ENCODE assay signal across 8 cellular contexts in the genomic region with DNA sequence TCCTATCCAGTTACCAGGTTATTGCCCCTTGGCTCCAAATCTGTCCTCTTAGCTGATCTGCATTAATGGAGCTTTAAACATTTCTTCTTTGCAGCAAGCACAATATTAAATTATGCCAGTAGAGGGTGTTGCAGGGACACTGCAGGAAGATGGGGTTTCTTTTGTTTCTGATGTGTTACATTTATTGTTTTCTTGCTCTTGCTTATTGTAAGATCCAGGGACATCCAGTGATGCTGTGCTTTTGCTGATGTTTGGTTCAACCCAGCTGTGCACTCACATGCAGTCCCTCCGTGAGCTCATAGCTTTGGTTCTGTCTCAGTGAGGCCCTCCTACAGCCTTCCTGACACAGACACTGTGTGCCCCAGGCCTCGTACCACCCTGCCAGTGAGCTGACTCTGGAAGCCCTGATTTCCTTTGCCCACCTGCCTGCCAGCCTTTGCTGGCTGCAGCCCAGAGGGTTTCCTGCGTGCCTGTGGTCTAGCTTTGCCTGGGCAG.
DNase-seq lines count a peak whose midpoint lies in the region; ATAC-seq and TF ChIP-seq lines count a peak whose summit lies in the region.

No MANE protein-coding gene starts in this region.

- H4K20me1 ChIP-seq in PC-3 (ENCODE audit: low read length): no peaks in the 10 kb centered on the region

- DNase-seq in NCI-H510A treated with DMSO at 0.1 percent for 48 hours (lab: John Stamatoyannopoulos, UW): peak; percentile 74
- no peak for DNase-seq in NCI-H510A (lab: John Stamatoyannopoulos, UW)
- peak; percentile 42 for DNase-seq in Jurkat, Clone E6-1 (ENCODE audit: low read depth, low spot score)
- DNase-seq in PC-3: peak; percentile 61
- no peak for DNase-seq in thyroid gland
- no peak for DNase-seq in OCI-M2 (lab: John Stamatoyannopoulos, UW; ENCODE audit: unreplicated experiment)

- intact Hi-C loops in PC-3 (cut with micrococcal nuclease) (loop anchor here (1.0 kb wide), 2 partner anchors 464 to 482 kb away; no protein-coding TSS in a partner anchor), thyroid gland (cut with DNase I) (no loop called here)

- peak; percentile 68 for TF ChIP-seq CTCF in PC-3 (conservative IDR thresholded peaks at IDR 0.05; ENCODE audit: low read depth, low read length)
- TF ChIP-seq CTCF in thyroid gland (IDR thresholded peaks at IDR 0.05): peak in 5 of 6 experiments; percentile 10 to 63 (median 51)

- ATAC-seq in PC-3: peak; percentile 27; the same call in 1 of the 2 replicates

- no peak overlapping the region for H2AFZ ChIP-seq in PC-3 (ENCODE audit: low read length)

- no peak for TF ChIP-seq POLR2A in thyroid gland (IDR thresholded peaks at IDR 0.05)

- H3K9me2 ChIP-seq in PC-3 (replicated peaks; ENCODE audit: low read length): no peaks in the 10 kb centered on the region

- POLR2A ChIA-PET in PC-3 (lab: Charles Lee; ENCODE audit: unreplicated experiment): no interaction called here

- WGBS in thyroid gland, 2 donors: 70 to 75% methylated on average over 3 of the region's 3 CpGs

- no TSS peak for BruUV-seq in PC-3 (replicated peaks; lab: Mats Ljungman, UMichigan)

- H3K27me3 ChIP-seq in PC-3 (ENCODE audit: low read length): no peaks in the 10 kb centered on the region
- no peaks in the 10 kb centered on the region for H3K27me3 ChIP-seq in layer of hippocampus (ENCODE audit: control insufficient read depth, insufficient read depth, low read length)
- H3K27me3 ChIP-seq in thyroid gland: no peaks in the 10 kb centered on the region

- no peaks in the 10 kb centered on the region for H3K9me3 ChIP-seq in PC-3 (ENCODE audit: low read length)
- H3K9me3 ChIP-seq in thyroid gland: no peaks in the 10 kb centered on the region

- no peaks in the 10 kb centered on the region; the same call in 1 of the 2 replicates for H3K36me3 ChIP-seq in PC-3 (ENCODE audit: low read depth, low read length)
- no peaks in the 10 kb centered on the region for H3K36me3 ChIP-seq in thyroid gland

- CTCF ChIA-PET in PC-3 (lab: Charles Lee): interaction anchor here (0.5 to 1.3 kb wide), 10 partner anchors 9 to 592 kb away, joined by 3 to 18 read pairs (median 4); no protein-coding TSS in a partner anchor

- no peak overlapping the region for H3K9ac ChIP-seq in PC-3 (ENCODE audit: low read length)

- H3K4me1 ChIP-seq in PC-3 (ENCODE audit: insufficient read depth, low read length): no peaks in the 10 kb centered on the region
- H3K4me1 ChIP-seq in thyroid gland: no peaks in the 10 kb centered on the region

- H3K27ac ChIP-seq in PC-3 (ENCODE audit: low read length) (no peak overlapping the region), cingulate gyrus (ENCODE audit: low read depth, low read length) (peak overlapping the region; percentile 79), layer of hippocampus (ENCODE audit: low read depth, low read length) (peak overlapping the region; percentile 83), thyroid gland (no peak overlapping the region)

- no peaks in the 10 kb centered on the region for H3F3A ChIP-seq in PC-3 (ENCODE audit: low read length, unreplicated experiment)

- H3K79me2 ChIP-seq in PC-3 (ENCODE audit: low read length): no peaks in the 10 kb centered on the region

- H3K4me2 ChIP-seq in PC-3 (ENCODE audit: low read length): no peak overlapping the region

- H3K4me3 ChIP-seq in Jurkat, Clone E6-1 (ENCODE audit: low read length): no peak overlapping the region
- H3K4me3 ChIP-seq in PC-3 (ENCODE audit: low read length): no peak overlapping the region
- H3K4me3 ChIP-seq in thyroid gland (replicated peaks in 1 of 3): no peak overlapping the region

Comparison
In these comparisons a context has a peak if more than half of its experiments do, and no peak if none do; other contexts are left out.
1. DNase-seq: peak in NCI-H510A treated with DMSO at 0.1 percent for 48 hours (single experiment), Jurkat, Clone E6-1 (single experiment) and PC-3 (single experiment); none in NCI-H510A (single experiment), thyroid gland (0 of 2) and OCI-M2 (single experiment).
2. H3K27ac ChIP-seq: peak in cingulate gyrus (single experiment) and layer of hippocampus (single experiment); none in PC-3 (single experiment) and thyroid gland (0 of 3).